In genomic region chr5:103258368-103258956, GRCh38 we compare ENCODE assay signal across 8 cellular contexts. TPM values are rescaled to one million over a fixed set of nuclear protein-coding genes. Genes with fewer than 3 reads are reported as not detected.
DNase-seq lines count a peak whose midpoint lies in the region; ATAC-seq and TF ChIP-seq lines count a peak whose summit lies in the region.

MACIR (plus strand) TSS chr5:103258763; CDS start chr5:103275920, 17,157 bp downstream.

- WGBS in suprapubic skin = 0% methylated on average over 8 of the region's 45 CpGs

- no peak for TF ChIP-seq EP300 in suprapubic skin (IDR thresholded peaks at IDR 0.05)

- H3K36me3 Mint-ChIP-seq in activated naive CD8-positive, alpha-beta T cell treated with anti-CD3 and anti-CD28 coated beads for 36 hours = peaks cover 2% of the 10 kb centered on the region

- peaks cover 21% of the 10 kb centered on the region for H3K4me1 ChIP-seq in suprapubic skin

- DNase-seq in GM10266 (ENCODE audit: extremely low spot score) (peak; percentile 89), NCI-H1105 (lab: John Stamatoyannopoulos, UW) (peak; percentile 87), SKM-1 (lab: John Stamatoyannopoulos, UW; ENCODE audit: unreplicated experiment) (peak; percentile 95), glomerular endothelial cell (ENCODE audit: extremely low read depth, low read depth, low spot score) (peak; percentile 66), occipital lobe (lab: John Stamatoyannopoulos, UW) (peak; percentile 97), suprapubic skin (ENCODE audit: low spot score in 2 of 2) (peak; percentile 97)
- DNase-seq in activated naive CD8-positive, alpha-beta T cell treated with anti-CD3 and anti-CD28 coated beads for 36 hours = peak; percentile 94

- no peaks in the 10 kb centered on the region for H3K9me3 ChIP-seq in suprapubic skin

- H3K9me3 Mint-ChIP-seq in activated naive CD8-positive, alpha-beta T cell treated with anti-CD3 and anti-CD28 coated beads for 36 hours = no peaks in the 10 kb centered on the region

- no peak for TF ChIP-seq POLR2A in suprapubic skin (IDR thresholded peaks at IDR 0.05)

- H3K27me3 ChIP-seq in suprapubic skin = no peaks in the 10 kb centered on the region

- ATAC-seq in HG02623 (IDR thresholded peaks at IDR 0.05; ENCODE audit: unreplicated experiment) = peak; percentile 79

- peaks cover 25% of the 10 kb centered on the region for H3K4me1 Mint-ChIP-seq in activated naive CD8-positive, alpha-beta T cell treated with anti-CD3 and anti-CD28 coated beads for 36 hours

- peak within 1 kb of the TSS; percentile 61 for H3K4me3 ChIP-seq in suprapubic skin

- H3K4me3 Mint-ChIP-seq in activated naive CD8-positive, alpha-beta T cell treated with anti-CD3 and anti-CD28 coated beads for 36 hours = peak within 1 kb of the TSS; percentile 84

- H3K27me3 Mint-ChIP-seq in activated naive CD8-positive, alpha-beta T cell treated with anti-CD3 and anti-CD28 coated beads for 36 hours = peaks cover 8% of the 10 kb centered on the region

- peak within 1 kb of the TSS; percentile 78 for H3K27ac ChIP-seq in suprapubic skin

- peak within 1 kb of the TSS; percentile 58 for H3K27ac Mint-ChIP-seq in activated naive CD8-positive, alpha-beta T cell treated with anti-CD3 and anti-CD28 coated beads for 36 hours

- no peaks in the 10 kb centered on the region for H3K36me3 ChIP-seq in suprapubic skin

- TF ChIP-seq CTCF in GM10266 (IDR thresholded peaks at IDR 0.05; ENCODE audit: control insufficient read depth, insufficient read depth, low read depth, missing control alignments) (peak; percentile 9), suprapubic skin (IDR thresholded peaks at IDR 0.05) (no peak)

RNA-seq across cellular contexts. Expression of gene MACIR, which starts in this region (rescaled TPM):
- total RNA-seq in activated naive CD8-positive, alpha-beta T cell treated with anti-CD3 and anti-CD28 coated beads for 36 hours = 1 to 10 TPM; 7.9 to 8.0 TPM
- total RNA-seq in glomerular endothelial cell (10.7 and 12.0 TPM in 2 replicates), occipital lobe (51.8 TPM), suprapubic skin (1 to 10 TPM; 5.3 to 6.2 (median 5.4) TPM)

Comparison
In these comparisons a context has a peak if more than half of its experiments do, and no peak if none do; other contexts are left out.
1. Peak in every context shown above with its lines: DNase-seq, ATAC-seq, H3K4me3 ChIP-seq and H3K27ac ChIP-seq.